ENCODE assay signal across 34 cellular contexts in the genomic region with DNA sequence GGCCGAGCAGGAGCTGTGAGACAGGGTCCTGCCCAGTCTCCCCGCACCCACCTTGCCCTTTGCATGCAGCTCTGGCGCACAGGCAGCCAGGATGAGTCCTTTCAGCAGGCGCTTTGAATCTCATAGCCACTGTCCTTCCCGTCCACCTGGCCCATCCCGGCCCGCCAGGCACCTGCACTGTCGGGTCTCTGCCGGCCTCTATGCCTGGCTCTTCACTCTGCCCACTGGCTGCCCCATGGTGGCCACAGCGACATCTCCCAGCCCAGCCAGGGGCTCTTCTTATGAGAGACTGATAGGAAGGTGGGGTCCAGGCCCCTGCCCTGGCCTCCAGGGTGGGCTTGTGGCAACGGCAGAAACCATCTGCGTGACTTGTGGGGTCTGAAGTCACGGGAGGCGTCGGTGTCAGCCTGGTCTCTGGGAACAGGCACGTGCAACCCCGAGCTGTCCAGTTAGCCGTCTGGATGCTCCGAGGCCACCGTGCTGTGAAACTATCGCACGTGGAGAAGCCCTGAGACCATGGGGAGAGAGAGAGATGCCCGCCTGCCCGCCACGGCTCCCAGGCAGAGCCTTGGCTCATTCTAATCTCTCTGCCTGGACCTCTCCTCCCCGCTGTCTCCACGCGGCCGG. TPM values are rescaled to one million over a fixed set of nuclear protein-coding genes. Genes with fewer than 3 reads are reported as not detected.
DNase-seq lines count a peak whose midpoint lies in the region; ATAC-seq and TF ChIP-seq lines count a peak whose summit lies in the region.
"Had no signal": no experiment of that assay in that cellular context is flagged by ENCODE, and none has a peak within 500 bp of the region (broad histone marks: within the 10 kb centered on the region; RNA-seq: fewer than 3 reads in every experiment).

No MANE protein-coding gene starts in this region.

- ATAC-seq in mucosa of descending colon = no peak
- ATAC-seq: GM23338; stimulated activated memory B cell treated with anti-CD40 and anti-IgM and Interleukin-4, amounts not matched to agents 10 μg/mL and 1 μg/mL and 100 μg/mL, for 72 hours had no signal

- 89 to 96% (median 92%) methylated on average over 28 to 29 of the region's 29 CpGs for WGBS in spleen, 5 donors

- peaks cover 2% of the 10 kb centered on the region for H3K4me1 Mint-ChIP-seq in glutamatergic neuron (ENCODE audit: low read depth, unreplicated experiment)
- H3K4me1 Mint-ChIP-seq: GM23338; stimulated activated memory B cell treated with anti-CD40 and anti-IgM and Interleukin-4, amounts not matched to agents 10 μg/mL and 1 μg/mL and 100 μg/mL, for 72 hours had no signal

- H3K4me3 ChIP-seq in mucosa of descending colon (no peak overlapping the region), spleen (no peak overlapping the region), H7 (ENCODE audit: insufficient read depth, low read depth, low read length) (no peak overlapping the region)
- H3K4me3 ChIP-seq: BLaER1, breast epithelium, GM23338, Peyer's patch, SJSA1 had no signal

- H3K9me3 Mint-ChIP-seq in glutamatergic neuron (ENCODE audit: unreplicated experiment) = peaks cover 6% of the 10 kb centered on the region

- TF ChIP-seq CTCF in VCaP (conservative IDR thresholded peaks at IDR 0.05) = no peak
- TF ChIP-seq CTCF in glutamatergic neuron (IDR thresholded peaks at IDR 0.05; ENCODE audit: partially characterized antibody, unreplicated experiment) = no peak
- TF ChIP-seq CTCF in mucosa of descending colon (IDR thresholded peaks at IDR 0.05) = no peak
- TF ChIP-seq CTCF in spleen (IDR thresholded peaks at IDR 0.05 in 8 of 11, conservative IDR thresholded peaks at IDR 0.05 in 3 of 11) = no peak

- H3K27me3 Mint-ChIP-seq in glutamatergic neuron (ENCODE audit: unreplicated experiment) = peaks cover 6% of the 10 kb centered on the region
- H3K27me3 Mint-ChIP-seq: activated naive CD8-positive, alpha-beta T cell had no signal

- peaks cover 54% of the 10 kb centered on the region for H3K4me1 ChIP-seq in mucosa of descending colon (ENCODE audit: low read depth)
- peaks cover 0 to 8% (median 4%) of the 10 kb centered on the region in 6 donors for H3K4me1 ChIP-seq in spleen
- H3K4me1 ChIP-seq: breast epithelium, SJSA1 had no signal

- DNase-seq in glutamatergic neuron (peak; percentile 14), mucosa of descending colon (peak in 2 of 3 donors; percentile 57 to 61), spleen (peak; percentile 69), DMS53 treated with DMSO at 0.1 percent for 48 hours (lab: John Stamatoyannopoulos, UW; ENCODE audit: unreplicated experiment) (no peak), H7 (no peak), GM19240 (ENCODE audit: insufficient read length, low spot score) (no peak), cerebellar cortex (ENCODE audit: low spot score) (no peak)
- DNase-seq: activated CD4-positive, alpha-beta T cell treated with anti-CD3 and anti-CD28 coated beads for 48 hours; effector CD8-positive, alpha-beta T cell; mammary epithelial cell; NCI-H1048; NCI-H1694; NCI-H446; NCI-H774; substantia nigra; T1000 had no signal

- H3K36me3 ChIP-seq in mucosa of descending colon (ENCODE audit: low read depth) (no peaks in the 10 kb centered on the region), spleen (no peaks in the 10 kb centered on the region), H7 (replicated peaks; ENCODE audit: control insufficient read depth, insufficient read depth, low read length) (no peaks in the 10 kb centered on the region)
- H3K36me3 ChIP-seq: BLaER1, breast epithelium, neutrophil, Peyer's patch, SJSA1 had no signal

- no peak overlapping the region for H3K4me3 Mint-ChIP-seq in glutamatergic neuron (ENCODE audit: unreplicated experiment)
- H3K4me3 Mint-ChIP-seq: activated naive CD8-positive, alpha-beta T cell; GM23338; stimulated activated memory B cell treated with anti-CD40 and anti-IgM and Interleukin-4, amounts not matched to agents 10 μg/mL and 1 μg/mL and 100 μg/mL, for 72 hours had no signal

- H3K9me3 ChIP-seq in mucosa of descending colon = peaks cover 3% of the 10 kb centered on the region
- peaks cover 0 to 8% (median 5%) of the 10 kb centered on the region in 8 donors for H3K9me3 ChIP-seq in spleen
- H3K9me3 ChIP-seq: neutrophil, Peyer's patch, SJSA1 had no signal

- TF ChIP-seq POLR2A in spleen (IDR thresholded peaks at IDR 0.05) = no peak

- H3K27ac Mint-ChIP-seq in glutamatergic neuron (ENCODE audit: unreplicated experiment) = no peak overlapping the region
- H3K27ac Mint-ChIP-seq: activated naive CD8-positive, alpha-beta T cell; GM23338; stimulated activated memory B cell treated with anti-CD40 and anti-IgM and Interleukin-4, amounts not matched to agents 10 μg/mL and 1 μg/mL and 100 μg/mL, for 72 hours had no signal

- intact Hi-C loops in mucosa of descending colon (cut with DNase I, micrococcal nuclease) = loop anchor here (10.0 kb wide), 2 partner anchors 177 to 447 kb away; no protein-coding TSS in a partner anchor
- intact Hi-C loops in spleen (cut with DNase I; ENCODE audit: low total_unique reads) = no loop called here

- H3K27me3 ChIP-seq in spleen (replicated peaks in 1 of 7) (peaks cover 0 to 10% (median 0%) of the 10 kb centered on the region in 7 donors), H7 (ENCODE audit: control insufficient read depth, insufficient read depth, low read length) (no peaks in the 10 kb centered on the region; the same call in 1 of the 2 replicates)
- H3K27me3 ChIP-seq: BLaER1, breast epithelium, Peyer's patch, SJSA1 had no signal

- H3K27ac ChIP-seq in VCaP = peak overlapping the region; percentile 81
- H3K27ac ChIP-seq in spleen = no peak overlapping the region
- H3K27ac ChIP-seq: BLaER1, breast epithelium, epithelial cell of prostate, neutrophil, SJSA1 had no signal

- peaks cover 7% of the 10 kb centered on the region for H3K36me3 Mint-ChIP-seq in glutamatergic neuron (ENCODE audit: unreplicated experiment)
- H3K36me3 Mint-ChIP-seq: activated naive CD8-positive, alpha-beta T cell; stimulated activated memory B cell treated with anti-CD40 and anti-IgM and Interleukin-4, amounts not matched to agents 10 μg/mL and 1 μg/mL and 100 μg/mL, for 72 hours had no signal

RNA-seq across cellular contexts. Expression of gene FOXL3, which starts 37.4 kb away (rescaled TPM):
- not detected for total RNA-seq in glutamatergic neuron (ENCODE audit: unreplicated experiment)
- total RNA-seq in mucosa of descending colon = under 1 TPM in 1 of 3 donors, not detected in 2; 0.43 TPM
- total RNA-seq in spleen = not detected
- not detected for polyA plus RNA-seq in spleen
- total RNA-seq in H7 (2014; rRNA removed; shearing (Covaris generic)) = not detected in 2 replicates
- total RNA-seq: activated CD8-positive, alpha-beta memory T cell treated with anti-CD3 and anti-CD28 coated beads for 36 hours; breast epithelium; G401; glomerular endothelial cell; GM23338; HT1080; mammary epithelial cell; Peyer's patch; SJSA1; skeletal muscle tissue; ureter had no signal
- polyA plus RNA-seq: AG04450, GM23338, keratinocyte, mammary epithelial cell had no signal

Comparison
In these comparisons a context has a peak if more than half of its experiments do, and no peak if none do; other contexts are left out.
1. DNase-seq: peak in glutamatergic neuron (single experiment), mucosa of descending colon (2 of 3) and spleen (single experiment); none in DMS53 treated with DMSO at 0.1 percent for 48 hours (single experiment), H7 (single experiment), GM19240 (single experiment) and cerebellar cortex (single experiment).